Comparison of ENCODE assay signal across 17 cellular contexts in the genomic region with DNA sequence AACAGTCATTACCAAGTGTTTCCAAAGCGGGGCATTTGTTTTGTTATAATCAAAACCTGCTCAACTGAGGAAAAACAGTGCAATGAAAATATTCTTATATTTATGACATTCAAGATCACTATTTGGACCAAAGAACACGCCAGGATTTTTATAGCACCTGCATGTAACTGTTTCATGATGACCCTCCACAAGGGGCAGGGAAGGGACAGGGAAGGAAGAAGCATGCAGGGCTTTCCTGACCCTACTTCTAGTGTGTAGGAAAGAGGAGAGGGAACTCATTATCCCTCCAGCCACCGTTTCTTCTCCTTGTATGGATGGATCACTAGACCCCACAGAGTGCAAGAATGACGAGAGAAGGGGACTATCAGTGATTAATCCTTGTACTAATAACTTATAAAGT. TPM values are rescaled to one million over a fixed set of nuclear protein-coding genes. Genes with fewer than 3 reads are reported as not detected.
DNase-seq lines count a peak whose midpoint lies in the region; ATAC-seq and TF ChIP-seq lines count a peak whose summit lies in the region.
"Had no signal": no experiment of that assay in that cellular context is flagged by ENCODE, and none has a peak within 500 bp of the region (broad histone marks: within the 10 kb centered on the region; RNA-seq: fewer than 3 reads in every experiment).

No MANE protein-coding gene starts in this region.

- H3K9me3 ChIP-seq in OCI-LY1 (ENCODE audit: low read length) (no peaks in the 10 kb centered on the region; the same call in 1 of the 2 replicates), endodermal cell (ENCODE audit: control insufficient read depth, low read length) (peaks cover 15% of the 10 kb centered on the region), psoas muscle (peaks cover 6% of the 10 kb centered on the region)

- H3F3A ChIP-seq in OCI-LY1 (ENCODE audit: insufficient read depth, low read length): peaks cover 6% of the 10 kb centered on the region; the same call in 1 of the 2 replicates

- no peaks in the 10 kb centered on the region for H3K9me2 ChIP-seq in OCI-LY1 (ENCODE audit: low read depth, low read length)

- H3K36me3 ChIP-seq in OCI-LY1 (ENCODE audit: insufficient read depth, low read length): peaks cover 5% of the 10 kb centered on the region; the same call in 1 of the 2 replicates
- H3K36me3 ChIP-seq in endodermal cell (ENCODE audit: control insufficient read depth, insufficient read depth, low read length): peaks cover 4% of the 10 kb centered on the region
- no peaks in the 10 kb centered on the region for H3K36me3 ChIP-seq in psoas muscle (ENCODE audit: insufficient read depth in 1 of 2, low read depth in 1 of 2)

- ATAC-seq in psoas muscle: no peak

- H3K4me3 Mint-ChIP-seq in CD14-positive monocyte (no peak overlapping the region), endodermal cell (no peak overlapping the region), HFFc6 (no peak overlapping the region)

- peaks cover 0 to 2% (median 0%) of the 10 kb centered on the region in 3 donors for H3K27me3 Mint-ChIP-seq in CD14-positive monocyte (ENCODE audit: low read depth in 3 of 3)
- H3K27me3 Mint-ChIP-seq in endodermal cell (ENCODE audit: insufficient read depth): no peaks in the 10 kb centered on the region
- H3K27me3 Mint-ChIP-seq in HFFc6 (ENCODE audit: insufficient read depth): no peaks in the 10 kb centered on the region; the same call in 1 of the 2 replicates

- peaks cover 0 to 5% (median 3%) of the 10 kb centered on the region in 7 donors for H3K9me3 Mint-ChIP-seq in CD14-positive monocyte
- peaks cover 16% of the 10 kb centered on the region for H3K9me3 Mint-ChIP-seq in endodermal cell
- peaks cover 11% of the 10 kb centered on the region; the same call in 1 of the 2 replicates for H3K9me3 Mint-ChIP-seq in HFFc6

- peaks cover 62% of the 10 kb centered on the region for H3K4me1 ChIP-seq in OCI-LY1 (ENCODE audit: insufficient read depth, low read length, severe bottlenecking)
- no peaks in the 10 kb centered on the region for H3K4me1 ChIP-seq in endodermal cell (ENCODE audit: control insufficient read depth, insufficient read depth, low read length)
- peaks cover 51% of the 10 kb centered on the region for H3K4me1 ChIP-seq in psoas muscle

- H3K36me3 Mint-ChIP-seq in CD14-positive monocyte (peaks cover 0 to 8% of the 10 kb centered on the region in 2 donors), endodermal cell (ENCODE audit: low read depth) (peaks cover 13% of the 10 kb centered on the region), HFFc6 (ENCODE audit: low read depth) (peaks cover 17% of the 10 kb centered on the region)

- no peak overlapping the region for H3K9ac ChIP-seq in OCI-LY1 (ENCODE audit: low read length)
- H3K9ac ChIP-seq in endodermal cell (ENCODE audit: extremely low read depth, low read length, poor library complexity, severe bottlenecking): no peak overlapping the region
- H3K9ac ChIP-seq: BLaER1 treated with 17β-estradiol and CSF1 and Interleukin-3, amounts not matched to agents 10 nM and 100 nM had no signal

- TF ChIP-seq CTCF in CD14-positive monocyte (IDR thresholded peaks at IDR 0.05): no peak
- no peak for TF ChIP-seq CTCF in OCI-LY1 (IDR thresholded peaks at IDR 0.05; ENCODE audit: low read length)
- peak; percentile 59 for TF ChIP-seq CTCF in endodermal cell (conservative IDR thresholded peaks at IDR 0.05)
- TF ChIP-seq CTCF in psoas muscle (IDR thresholded peaks at IDR 0.05): no peak
- no peak for TF ChIP-seq CTCF in HFFc6 (IDR thresholded peaks at IDR 0.05)

- H3K4me3 ChIP-seq in OCI-LY1 (ENCODE audit: low read depth, low read length, poor library complexity, severe bottlenecking) (no peak overlapping the region), endodermal cell (ENCODE audit: low read length) (no peak overlapping the region), psoas muscle (no peak overlapping the region)
- H3K4me3 ChIP-seq: BLaER1 treated with 17β-estradiol and CSF1 and Interleukin-3, amounts not matched to agents 10 nM and 100 nM had no signal

- DNase-seq in CD14-positive monocyte (ENCODE audit: low spot score): no peak
- DNase-seq in endodermal cell: no peak
- DNase-seq in psoas muscle: no peak
- DNase-seq in NCI-H1694 treated with DMSO at 0.1 percent for 48 hours (lab: John Stamatoyannopoulos, UW): no peak
- DNase-seq in occipital lobe (lab: John Stamatoyannopoulos, UW): no peak
- DNase-seq in HFFc6: no peak
- no peak for DNase-seq in mesenteric fat pad (ENCODE audit: low spot score)
- DNase-seq: CD8-positive, alpha-beta memory T cell; KG1; MV-4-11; NCI-H187; NCI-H2107; NCI-H2227 treated with DMSO at 0.1 percent for 48 hours; NCI-H524; NCI-H82 had no signal

- peak overlapping the region; percentile 78 for H3K27ac ChIP-seq in OCI-LY1 (ENCODE audit: low read depth, low read length, poor library complexity, severe bottlenecking)
- H3K27ac ChIP-seq in endodermal cell (ENCODE audit: low read depth, low read length): no peak overlapping the region
- peak overlapping the region; percentile 13 for H3K27ac ChIP-seq in psoas muscle
- H3K27ac ChIP-seq: BLaER1 treated with 17β-estradiol and CSF1 and Interleukin-3, amounts not matched to agents 10 nM and 100 nM had no signal

- H4K20me1 ChIP-seq in OCI-LY1 (ENCODE audit: insufficient read depth, low read length): no peaks in the 10 kb centered on the region

- peaks cover 19% of the 10 kb centered on the region for H3K79me2 ChIP-seq in OCI-LY1 (ENCODE audit: insufficient read depth, low read length)

- intact Hi-C loops in CD14-positive monocyte (cut with micrococcal nuclease) (loop anchor here (5.0 to 10.0 kb wide), 3 partner anchors 47 to 82 kb away; a partner anchor contains a TSS), psoas muscle (cut with DNase I) (loop anchor here (5.0 kb wide), 2 partner anchors 47 to 117 kb away; a partner anchor contains a TSS)

- peak overlapping the region in 4 of 7 donors; percentile 26 to 80 (median 52) for H3K27ac Mint-ChIP-seq in CD14-positive monocyte
- no peak overlapping the region for H3K27ac Mint-ChIP-seq in endodermal cell
- H3K27ac Mint-ChIP-seq in HFFc6: no peak overlapping the region

- H3K27me3 ChIP-seq in OCI-LY1 (ENCODE audit: insufficient read depth, low read length) (no peaks in the 10 kb centered on the region), endodermal cell (ENCODE audit: control insufficient read depth, insufficient read depth, low read length, poor library complexity, severe bottlenecking) (no peaks in the 10 kb centered on the region), psoas muscle (ENCODE audit: insufficient read depth in 3 of 3, low read length in 2 of 3) (no peaks in the 10 kb centered on the region)
- H3K27me3 ChIP-seq: BLaER1 treated with 17β-estradiol and CSF1 and Interleukin-3, amounts not matched to agents 10 nM and 100 nM had no signal

- no peak overlapping the region for H3K4me2 ChIP-seq in OCI-LY1 (ENCODE audit: low read length)

- no peak overlapping the region for H2AFZ ChIP-seq in OCI-LY1 (ENCODE audit: low read length)

- peaks cover 76% of the 10 kb centered on the region for H3K4me1 Mint-ChIP-seq in CD14-positive monocyte
- H3K4me1 Mint-ChIP-seq in endodermal cell: peaks cover 2% of the 10 kb centered on the region
- H3K4me1 Mint-ChIP-seq in HFFc6 (ENCODE audit: low read depth): peaks cover 40% of the 10 kb centered on the region

- WGBS in endodermal cell (ENCODE audit: insufficient coverage in 1 of 2, insufficient read length in 1 of 2), 2 experiments: 86 to 93% methylated on average over 3 to 4 of the region's 4 CpGs
- 69 to 74% (median 72%) methylated on average over 4 of the region's 4 CpGs for WGBS in psoas muscle, 3 donors

RNA-seq across cellular contexts. Expression of a gene that starts 49.4 kb away (rescaled TPM):
- 10 to 100 TPM; 14.5 to 18.6 TPM for polyA plus RNA-seq in CD14-positive monocyte
- total RNA-seq in endodermal cell: 10 to 100 TPM; 41.1 to 46.8 TPM
- 68.2 TPM for polyA plus RNA-seq in endodermal cell (2013, experiment 1 of 2)
- 54.4 TPM for polyA plus RNA-seq in endodermal cell (2013, experiment 2 of 2)
- total RNA-seq in psoas muscle: 10 to 100 TPM; 17.5 to 24.2 (median 19.7) TPM
- polyA plus RNA-seq in psoas muscle: 10 to 100 TPM in 1 of 3 donors, 1 to 10 TPM in 2; 7.3 to 11.6 (median 9.2) TPM
- 64.7 TPM for total RNA-seq in occipital lobe
- 10 to 100 TPM; 35.3 to 59.1 (median 47.1) TPM for total RNA-seq in HFFc6 (2021; fragmentation: NEBNext Ultra II Directional; extraction: Animal tissue kit (Norgen Biotek cat#: 25700))
- total RNA-seq in mesenteric fat pad: 43.0 TPM

Comparison
In these comparisons a context has a peak if more than half of its experiments do, and no peak if none do; other contexts are left out.
1. H3K27ac Mint-ChIP-seq: peak in CD14-positive monocyte (4 of 7); none in endodermal cell (single experiment) and HFFc6 (single experiment).